In the genomic region with DNA sequence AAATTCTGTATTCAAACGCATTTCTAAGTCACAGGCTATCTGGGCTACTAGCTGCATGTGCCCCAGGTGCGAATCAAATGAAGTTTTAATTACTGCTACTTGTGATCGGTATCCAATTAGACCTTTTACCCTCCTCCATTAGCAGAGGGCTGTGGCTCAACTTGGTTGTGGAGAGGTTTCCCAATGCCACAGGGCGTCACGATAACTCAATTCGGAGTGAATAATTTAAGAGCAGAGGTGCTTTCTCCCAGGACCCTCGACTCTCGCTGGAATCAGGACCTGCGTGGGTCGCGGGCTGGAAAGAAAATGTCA, we compare ENCODE assay signal across 2 cellular contexts.
TF ChIP-seq lines count a peak whose summit lies in the region.

No MANE protein-coding gene starts in this region.

TF ChIP-seq in IMR-90, 13 proteins besides CTCF, POLR2A, EP300 and RAD21 (continued from another document):
- TF ChIP-seq MXI1 (IDR thresholded peaks at IDR 0.05; ENCODE audit: borderline replicate concordance, low read depth, low read length) (no peak), ELK1 (IDR thresholded peaks at IDR 0.05; ENCODE audit: borderline replicate concordance, low read depth, low read length) (no peak), NFE2L2 (IDR thresholded peaks at IDR 0.05; ENCODE audit: low read depth, low read length) (no peak), BHLHE40 (IDR thresholded peaks at IDR 0.05; ENCODE audit: low read depth, low read length) (no peak), CEBPB (IDR thresholded peaks at IDR 0.05; ENCODE audit: low read depth, low read length) (no peak), MAZ (IDR thresholded peaks at IDR 0.05; ENCODE audit: borderline replicate concordance, low read depth, low read length) (no peak), USF2 (IDR thresholded peaks at IDR 0.05; ENCODE audit: low read depth, low read length) (no peak), RCOR1 (IDR thresholded peaks at IDR 0.05; ENCODE audit: insufficient replicate concordance, low read length) (no peak), MAFK (IDR thresholded peaks at IDR 0.05; ENCODE audit: low read depth, low read length) (no peak), FOS (IDR thresholded peaks at IDR 0.05; ENCODE audit: low read depth, low read length) (no peak), CHD1 (IDR thresholded peaks at IDR 0.05; ENCODE audit: low read depth, low read length) (no peak)

TF ChIP-seq in GM12891, 5 proteins besides CTCF, POLR2A, EP300 and RAD21 (continued from another document):
- no peak for TF ChIP-seq PAX5 (IDR thresholded peaks at IDR 0.05; ENCODE audit: insufficient read depth, low read length, severe bottlenecking)
- TF ChIP-seq TAF1 (IDR thresholded peaks at IDR 0.05; ENCODE audit: low read depth, low read length), result no peak
- TF ChIP-seq SPI1 (IDR thresholded peaks at IDR 0.05; ENCODE audit: low read depth, low read length), result no peak
